ENCODE assay signal across 13 cellular contexts in genomic region chr3:152380048-152380447, GRCh38.
DNase-seq lines count a peak whose midpoint lies in the region; ATAC-seq and TF ChIP-seq lines count a peak whose summit lies in the region.
"Had no signal": no experiment of that assay in that cellular context is flagged by ENCODE, and none has a peak within 500 bp of the region (broad histone marks: within the 10 kb centered on the region; RNA-seq: fewer than 3 reads in every experiment).

No MANE protein-coding gene starts in this region.

- intact Hi-C loops in right lobe of liver (cut with DNase I), result no loop called here
- intact Hi-C loops in ascending aorta (cut with DNase I), result no loop called here
- intact Hi-C loops in naive thymus-derived CD4-positive, alpha-beta T cell (cut with micrococcal nuclease), result no loop called here

- no peak for ATAC-seq in right lobe of liver
- no peak for ATAC-seq in naive thymus-derived CD4-positive, alpha-beta T cell
- ATAC-seq in GM19351 (IDR thresholded peaks at IDR 0.05; ENCODE audit: unreplicated experiment), result no peak

- H3K9me3 Mint-ChIP-seq in naive thymus-derived CD4-positive, alpha-beta T cell, result no peaks in the 10 kb centered on the region

- H3K9ac ChIP-seq in liver (ENCODE audit: low read depth in 1 of 2, low read length in 2 of 2), result no peak overlapping the region

- H3K4me3 ChIP-seq in liver (ENCODE audit: low read depth in 1 of 3, low read length in 3 of 3), result no peak overlapping the region
- no peak overlapping the region for H3K4me3 ChIP-seq in right lobe of liver
- H3K4me3 ChIP-seq in ascending aorta, result peak overlapping the region in 1 of 2 donors; percentile 14
- H3K4me3 ChIP-seq in naive thymus-derived CD4-positive, alpha-beta T cell (ENCODE audit: low read length), result no peak overlapping the region
- H3K4me3 ChIP-seq: colonic mucosa, PC-9 had no signal

- H3K27me3 Mint-ChIP-seq in naive thymus-derived CD4-positive, alpha-beta T cell, result no peaks in the 10 kb centered on the region

- no peak for DNase-seq in right lobe of liver
- DNase-seq in ascending aorta (ENCODE audit: low spot score in 2 of 2), result no peak
- DNase-seq in naive thymus-derived CD4-positive, alpha-beta T cell, result no peak
- DNase-seq in effector CD8-positive, alpha-beta T cell (lab: John Stamatoyannopoulos, UW), result no peak
- DNase-seq in hypothalamus (lab: John Stamatoyannopoulos, UW), result no peak
- DNase-seq in NCI-H2081 treated with DMSO at 0.1 percent for 48 hours (lab: John Stamatoyannopoulos, UW), result no peak
- DNase-seq: colonic mucosa; NCI-H1417; PC-9; stimulated activated CD4-positive, alpha-beta T cell treated with anti-CD3 and anti-CD28 coated beads, Interleukin-1b, Interleukin-23, amount 100 ng/mL, for 48 hours had no signal

- WGBS in liver, result 53% methylated on average over 4 of the region's 4 CpGs
- 29% methylated on average over 4 of the region's 4 CpGs for WGBS in right lobe of liver (ENCODE audit: insufficient coverage, low coverage, low lambda C conversion rate, missing lambda C conversion rate)

- no peak for TF ChIP-seq POLR2A in right lobe of liver (IDR thresholded peaks at IDR 0.05)

- H3K9me3 ChIP-seq in liver (ENCODE audit: control insufficient read depth in 4 of 4, low read length in 3 of 4), result no peaks in the 10 kb centered on the region
- H3K9me3 ChIP-seq in right lobe of liver, result no peaks in the 10 kb centered on the region
- no peaks in the 10 kb centered on the region for H3K9me3 ChIP-seq in ascending aorta
- no peaks in the 10 kb centered on the region for H3K9me3 ChIP-seq in naive thymus-derived CD4-positive, alpha-beta T cell (ENCODE audit: control insufficient read depth in 2 of 3, low read length in 3 of 3)
- H3K9me3 ChIP-seq: colonic mucosa had no signal

- peak overlapping the region; percentile 2 to 66 (median 50) for H3K4me3 Mint-ChIP-seq in naive thymus-derived CD4-positive, alpha-beta T cell

- peaks cover 0 to 4% (median 0%) of the 10 kb centered on the region in 4 donors for H3K36me3 ChIP-seq in liver (ENCODE audit: control insufficient read depth in 4 of 4, insufficient read depth in 3 of 4, low read depth in 1 of 4, low read length in 3 of 4)
- no peaks in the 10 kb centered on the region for H3K36me3 ChIP-seq in right lobe of liver
- peaks cover 0 to 3% of the 10 kb centered on the region in 2 donors for H3K36me3 ChIP-seq in ascending aorta
- H3K36me3 ChIP-seq in naive thymus-derived CD4-positive, alpha-beta T cell (ENCODE audit: control insufficient read depth in 2 of 3, insufficient read depth in 3 of 3, low read length in 3 of 3), result peaks cover 0 to 6% (median 3%) of the 10 kb centered on the region in 3 experiments
- H3K36me3 ChIP-seq: colonic mucosa had no signal

- POLR2A ChIA-PET in naive thymus-derived CD4-positive, alpha-beta T cell (lab: Charles Lee), result interaction anchor here (1.3 kb wide), 1 partner anchor 38 kb away, joined by 3 read pairs; no protein-coding TSS in a partner anchor

- peak overlapping the region; percentile 15 to 48 for H3K27ac ChIP-seq in liver (ENCODE audit: low read depth in 1 of 2, low read length in 2 of 2)
- H3K27ac ChIP-seq in right lobe of liver, result no peak overlapping the region
- peak overlapping the region; percentile 56 to 75 for H3K27ac ChIP-seq in ascending aorta
- H3K27ac ChIP-seq in naive thymus-derived CD4-positive, alpha-beta T cell (ENCODE audit: low read depth, low read length), result peak overlapping the region; percentile 44
- H3K27ac ChIP-seq: C4-2B, colonic mucosa, PC-9 had no signal

- no peak for TF ChIP-seq RAD21 in liver (IDR thresholded peaks at IDR 0.05)

- H3K4me1 Mint-ChIP-seq in naive thymus-derived CD4-positive, alpha-beta T cell, result peaks cover 40 to 98% (median 87%) of the 10 kb centered on the region in 7 donors

- peak overlapping the region in 7 of 9 donors; percentile 10 to 90 (median 62) for H3K27ac Mint-ChIP-seq in naive thymus-derived CD4-positive, alpha-beta T cell

- CTCF ChIA-PET in naive thymus-derived CD4-positive, alpha-beta T cell (lab: Charles Lee), result no interaction called here

- H3K4me1 ChIP-seq in liver (ENCODE audit: control insufficient read depth in 4 of 4, insufficient read depth in 4 of 4, low read length in 3 of 4) (peaks cover 0 to 32% (median 27%) of the 10 kb centered on the region in 4 donors), right lobe of liver (peaks cover 0 to 37% (median 14%) of the 10 kb centered on the region in 4 donors), ascending aorta (peaks cover 10 to 63% of the 10 kb centered on the region in 2 donors)
- peaks cover 51 to 57% of the 10 kb centered on the region in 2 donors for H3K4me1 ChIP-seq in naive thymus-derived CD4-positive, alpha-beta T cell (ENCODE audit: control insufficient read depth in 2 of 2, insufficient read depth in 2 of 2, low read length in 2 of 2)

- no peak for TF ChIP-seq CTCF in liver (IDR thresholded peaks at IDR 0.05; ENCODE audit: low read depth, low read length, missing input control)
- no peak for TF ChIP-seq CTCF in right lobe of liver (IDR thresholded peaks at IDR 0.05)
- no peak for TF ChIP-seq CTCF in ascending aorta (IDR thresholded peaks at IDR 0.05)

- peaks cover 3 to 26% (median 14%) of the 10 kb centered on the region in 5 donors for H3K36me3 Mint-ChIP-seq in naive thymus-derived CD4-positive, alpha-beta T cell

- no peaks in the 10 kb centered on the region for H3K27me3 ChIP-seq in liver (ENCODE audit: control insufficient read depth in 4 of 4, insufficient read depth in 4 of 4, low read length in 3 of 4)
- no peaks in the 10 kb centered on the region for H3K27me3 ChIP-seq in right lobe of liver
- no peaks in the 10 kb centered on the region for H3K27me3 ChIP-seq in ascending aorta
- H3K27me3 ChIP-seq in naive thymus-derived CD4-positive, alpha-beta T cell (ENCODE audit: control insufficient read depth in 2 of 2, insufficient read depth in 2 of 2, low read length in 2 of 2), result no peaks in the 10 kb centered on the region
- H3K27me3 ChIP-seq: colonic mucosa had no signal

TF ChIP-seq in liver, 16 proteins besides CTCF, POLR2A, EP300 and RAD21:
- TF ChIP-seq JUND (IDR thresholded peaks at IDR 0.05) (no peak), HNF4G (IDR thresholded peaks at IDR 0.05) (no peak), ZBTB33 (IDR thresholded peaks at IDR 0.05) (no peak), FOXA1 (IDR thresholded peaks at IDR 0.05) (no peak), HNF4A (conservative IDR thresholded peaks at IDR 0.05) (no peak)
- TF ChIP-seq, protein P1, sequence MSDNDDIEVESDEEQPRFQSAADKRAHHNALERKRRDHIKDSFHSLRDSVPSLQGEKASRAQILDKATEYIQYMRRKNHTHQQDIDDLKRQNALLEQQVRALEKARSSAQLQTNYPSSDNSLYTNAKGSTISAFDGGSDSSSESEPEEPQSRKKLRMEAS (IDR thresholded peaks at IDR 0.05), result no peak
TF ChIP-seq in liver: peak in this region for 0.

Comparison
In these comparisons a context has a peak if more than half of its experiments do, and no peak if none do; other contexts are left out.
1. H3K27ac ChIP-seq: peak in liver (2 of 2), ascending aorta (2 of 2) and naive thymus-derived CD4-positive, alpha-beta T cell (single experiment); none in right lobe of liver (0 of 3).